ENCODE assay signal across 1 cellular context in genomic region chr22:19641254-19641982, GRCh38.
TF ChIP-seq lines count a peak whose summit lies in the region.

No MANE protein-coding gene starts in this region.

TF ChIP-seq in K562, 482 proteins besides CTCF, POLR2A, EP300 and RAD21 (continued from another document and continues in another):
- TF ChIP-seq SRF (CRISPR knock-in tag; IDR thresholded peaks at IDR 0.05) = peak in 1 of 2 experiments; percentile 2; a peak in 1 of 4 replicates
- peak; percentile 49; the same call in 1 of the 2 replicates for TF ChIP-seq CBX1 (IDR thresholded peaks at IDR 0.05; ENCODE audit: low read depth)
- no peak for TF ChIP-seq KLF6 (CRISPR knock-in tag; IDR thresholded peaks at IDR 0.05; ENCODE audit: borderline replicate concordance)
- TF ChIP-seq RHOXF2B (CRISPR knock-in tag; conservative IDR thresholded peaks at IDR 0.05) = 0 out of 2 replicates have a peak, but pooled peaks have one; percentile 8
- no peak for TF ChIP-seq MAFK (IDR thresholded peaks at IDR 0.05; ENCODE audit: low read length)
- 0 out of 2 replicates have a peak, but pooled peaks have one; percentile 25 for TF ChIP-seq HLTF (IDR thresholded peaks at IDR 0.05)
- peak; percentile 72 for TF ChIP-seq SMARCA4 (IDR thresholded peaks at IDR 0.05)
- TF ChIP-seq HDAC6 (IDR thresholded peaks at IDR 0.05; ENCODE audit: low read depth, low read length) = no peak
- TF ChIP-seq CREB3 (tag; conservative IDR thresholded peaks at IDR 0.05; ENCODE audit: low read depth) = peak; percentile 62; the same call in 1 of the 2 replicates
- no peak for TF ChIP-seq DDX20 (tag; IDR thresholded peaks at IDR 0.05; ENCODE audit: low read depth)
- no peak for TF ChIP-seq MBD2 (IDR thresholded peaks at IDR 0.05; ENCODE audit: borderline replicate concordance, low read depth)
- no peak for TF ChIP-seq ZNF217 (CRISPR knock-in tag; IDR thresholded peaks at IDR 0.05)
- TF ChIP-seq ARID4B (CRISPR knock-in tag; IDR thresholded peaks at IDR 0.05) = no peak
- no peak for TF ChIP-seq HBP1 (CRISPR knock-in tag; IDR thresholded peaks at IDR 0.05)
- TF ChIP-seq HDAC1 (IDR thresholded peaks at IDR 0.05) = peak in 1 of 2 experiments; percentile 12; a peak in 2 of 4 replicates
- TF ChIP-seq SIN3A (IDR thresholded peaks at IDR 0.05; ENCODE audit: borderline replicate concordance in 2 of 2, control insufficient read depth in 1 of 2, low read depth in 2 of 2, low read length in 2 of 2) = peak; percentile 63 to 67; a peak in 1 of 4 replicates
- peak; percentile 86 for TF ChIP-seq PHF20 (IDR thresholded peaks at IDR 0.05; ENCODE audit: partially characterized antibody)
- TF ChIP-seq MAZ (CRISPR knock-in tag; conservative IDR thresholded peaks at IDR 0.05 in 1 of 2, IDR thresholded peaks at IDR 0.05 in 1 of 2) = peak in 1 of 2 experiments; percentile 70; a peak in 1 of 4 replicates
- TF ChIP-seq TEAD2 (tag; IDR thresholded peaks at IDR 0.05) = 0 out of 2 replicates have a peak, but pooled peaks have one; percentile 31
- peak; percentile 89 for TF ChIP-seq PRDM10 (IDR thresholded peaks at IDR 0.05; ENCODE audit: partially characterized antibody)
- 0 out of 2 replicates have a peak, but pooled peaks have one; percentile 25 for TF ChIP-seq HIVEP1 (CRISPR knock-in tag; IDR thresholded peaks at IDR 0.05)
- peak; percentile 53; the same call in 1 of the 2 replicates for TF ChIP-seq BCOR (IDR thresholded peaks at IDR 0.05)
- no peak for TF ChIP-seq TFAP4 (CRISPR knock-in tag; IDR thresholded peaks at IDR 0.05; ENCODE audit: borderline replicate concordance)
- peak; percentile 68 for TF ChIP-seq HCFC1 (IDR thresholded peaks at IDR 0.05; ENCODE audit: low read depth, low read length)
- TF ChIP-seq MLLT1 (IDR thresholded peaks at IDR 0.05) = peak in 1 of 2 experiments; percentile 49; a peak in 3 of 4 replicates
- TF ChIP-seq CTCFL (IDR thresholded peaks at IDR 0.05; ENCODE audit: borderline replicate concordance, insufficient read depth, low read depth, low read length, poor library complexity, severe bottlenecking) = peak; percentile 100
- TF ChIP-seq TFE3 (CRISPR knock-in tag; IDR thresholded peaks at IDR 0.05) = no peak
- TF ChIP-seq JUN (IDR thresholded peaks at IDR 0.05; ENCODE audit: borderline replicate concordance, low read depth, low read length) = 0 out of 2 replicates have a peak, but pooled peaks have one; percentile 11
- TF ChIP-seq JUN (CRISPR knock-in tag; IDR thresholded peaks at IDR 0.05; ENCODE audit: borderline replicate concordance) = no peak
- peak; percentile 67; the same call in 1 of the 2 replicates for TF ChIP-seq ZBTB9 (CRISPR knock-in tag; IDR thresholded peaks at IDR 0.05)
- TF ChIP-seq ZNF174 (CRISPR knock-in tag; IDR thresholded peaks at IDR 0.05) = no peak
- peak; percentile 55; the same call in 1 of the 2 replicates for TF ChIP-seq CREB1 (IDR thresholded peaks at IDR 0.05)
- TF ChIP-seq CREB1 (CRISPR knock-in tag; IDR thresholded peaks at IDR 0.05) = no peak
- TF ChIP-seq FOXK2 (conservative IDR thresholded peaks at IDR 0.05 in 1 of 2, IDR thresholded peaks at IDR 0.05 in 1 of 2; ENCODE audit: low read depth in 2 of 2) = peak in 1 of 2 experiments; percentile 70; a peak in 3 of 4 replicates
- peak; percentile 64 to 84; a peak in 2 of 4 replicates for TF ChIP-seq UBTF (IDR thresholded peaks at IDR 0.05; ENCODE audit: borderline replicate concordance in 1 of 2, low read depth in 2 of 2, low read length in 2 of 2)
- TF ChIP-seq XRCC3 (IDR thresholded peaks at IDR 0.05) = no peak
- peak; percentile 86 for TF ChIP-seq TEAD4 (IDR thresholded peaks at IDR 0.05; ENCODE audit: low read length)
- TF ChIP-seq TEAD4 (CRISPR knock-in tag; IDR thresholded peaks at IDR 0.05; ENCODE audit: borderline replicate concordance) = no peak
